In genomic region chr7:100398239-100398638, GRCh38 we compare ENCODE assay signal across 1 cellular context.
A peak's percentile ranks its signal among the peaks of the same experiment; 100 is the strongest.
TF ChIP-seq lines count a peak whose summit lies in the region.

No MANE protein-coding gene starts in this region.

TF ChIP-seq in HepG2, 621 proteins besides CTCF, POLR2A, EP300 and RAD21:
- no peak for TF ChIP-seq ZNF326 (CRISPR knock-in tag; IDR thresholded peaks at IDR 0.05; ENCODE audit: borderline replicate concordance)
- no peak for TF ChIP-seq NKX3-1 (CRISPR knock-in tag; IDR thresholded peaks at IDR 0.05)
- no peak for TF ChIP-seq DZIP1 (CRISPR knock-in tag; IDR thresholded peaks at IDR 0.05)
- no peak for TF ChIP-seq UBTF (CRISPR knock-in tag; IDR thresholded peaks at IDR 0.05)
- TF ChIP-seq PAWR (CRISPR knock-in tag; IDR thresholded peaks at IDR 0.05; ENCODE audit: borderline replicate concordance) = no peak
- no peak for TF ChIP-seq ZNF224 (CRISPR knock-in tag; IDR thresholded peaks at IDR 0.05)
- TF ChIP-seq ZNF549 (CRISPR knock-in tag; IDR thresholded peaks at IDR 0.05) = no peak
- 0 out of 2 replicates have a peak, but pooled peaks have one; percentile 17 for TF ChIP-seq FOXO4 (CRISPR knock-in tag; conservative IDR thresholded peaks at IDR 0.05)
- TF ChIP-seq ZSCAN20 (CRISPR knock-in tag; IDR thresholded peaks at IDR 0.05; ENCODE audit: borderline replicate concordance) = no peak
- TF ChIP-seq LCORL (IDR thresholded peaks at IDR 0.05) = no peak
- no peak for TF ChIP-seq LCORL (CRISPR knock-in tag; IDR thresholded peaks at IDR 0.05)
- no peak for TF ChIP-seq HNRNPUL1 (IDR thresholded peaks at IDR 0.05; ENCODE audit: low read depth, low read length)
- peak; percentile 60 for TF ChIP-seq ZSCAN25 (CRISPR knock-in tag; IDR thresholded peaks at IDR 0.05)
- TF ChIP-seq AHR (CRISPR knock-in tag; IDR thresholded peaks at IDR 0.05) = no peak
- TF ChIP-seq SAP130 (CRISPR knock-in tag; IDR thresholded peaks at IDR 0.05; ENCODE audit: low read depth) = no peak
- no peak for TF ChIP-seq SALL1 (CRISPR knock-in tag; IDR thresholded peaks at IDR 0.05)
- TF ChIP-seq ZNF543 (CRISPR knock-in tag; IDR thresholded peaks at IDR 0.05) = no peak
- no peak for TF ChIP-seq MIER3 (CRISPR knock-in tag; IDR thresholded peaks at IDR 0.05; ENCODE audit: borderline replicate concordance)
